In genomic region chr13:77696863-77697207, GRCh38 we compare ENCODE assay signal across 8 cellular contexts.
DNase-seq lines count a peak whose midpoint lies in the region; ATAC-seq and TF ChIP-seq lines count a peak whose summit lies in the region.

No MANE protein-coding gene starts in this region.

- H3K27me3 ChIP-seq in HUES48 (ENCODE audit: control insufficient read depth, insufficient read depth, low read length) = peaks cover 19% of the 10 kb centered on the region

- H3K9me3 ChIP-seq in HUES48 (ENCODE audit: control insufficient read depth, insufficient read depth, low read length) = no peaks in the 10 kb centered on the region

- peaks cover 3% of the 10 kb centered on the region for H3K27me3 Mint-ChIP-seq in stimulated activated naive CD8-positive, alpha-beta T cell treated with anti-CD3 and anti-CD28 coated beads, Interleukin-15, Interleukin-2, amounts not matched to agents 100 ng/mL and 50 ng/mL, for 24 hours
- peaks cover 29% of the 10 kb centered on the region for H3K27me3 Mint-ChIP-seq in dendritic cell treated with granulocyte-macrophage colony-stimulating factor and Interleukin-4, amounts not matched to agents 40 ng/mL and 50 ng/mL, for 4 days
- H3K27me3 Mint-ChIP-seq in nephron progenitor cell (ENCODE audit: low read depth, poor library complexity) = peaks cover 55% of the 10 kb centered on the region

- H3K4me3 Mint-ChIP-seq in stimulated activated naive CD8-positive, alpha-beta T cell treated with anti-CD3 and anti-CD28 coated beads, Interleukin-15, Interleukin-2, amounts not matched to agents 100 ng/mL and 50 ng/mL, for 24 hours = peak overlapping the region; percentile 78
- H3K4me3 Mint-ChIP-seq in dendritic cell treated with granulocyte-macrophage colony-stimulating factor and Interleukin-4, amounts not matched to agents 40 ng/mL and 50 ng/mL, for 4 days = peak overlapping the region; percentile 68
- H3K4me3 Mint-ChIP-seq in nephron progenitor cell = peak overlapping the region; percentile 84

- no peak overlapping the region for H3K27ac Mint-ChIP-seq in stimulated activated naive CD8-positive, alpha-beta T cell treated with anti-CD3 and anti-CD28 coated beads, Interleukin-15, Interleukin-2, amounts not matched to agents 100 ng/mL and 50 ng/mL, for 24 hours
- H3K27ac Mint-ChIP-seq in dendritic cell treated with granulocyte-macrophage colony-stimulating factor and Interleukin-4, amounts not matched to agents 40 ng/mL and 50 ng/mL, for 4 days = no peak overlapping the region
- no peak overlapping the region for H3K27ac Mint-ChIP-seq in nephron progenitor cell

- peaks cover 34% of the 10 kb centered on the region for H3K4me1 Mint-ChIP-seq in stimulated activated naive CD8-positive, alpha-beta T cell treated with anti-CD3 and anti-CD28 coated beads, Interleukin-15, Interleukin-2, amounts not matched to agents 100 ng/mL and 50 ng/mL, for 24 hours (ENCODE audit: low read depth)
- peaks cover 5% of the 10 kb centered on the region for H3K4me1 Mint-ChIP-seq in dendritic cell treated with granulocyte-macrophage colony-stimulating factor and Interleukin-4, amounts not matched to agents 40 ng/mL and 50 ng/mL, for 4 days (ENCODE audit: low read depth)
- peaks cover 23% of the 10 kb centered on the region for H3K4me1 Mint-ChIP-seq in nephron progenitor cell

- H3K9ac ChIP-seq in HUES48 (ENCODE audit: low read depth, low read length) = peak overlapping the region; percentile 60

- intact Hi-C loops in dendritic cell treated with granulocyte-macrophage colony-stimulating factor and Interleukin-4, amounts not matched to agents 40 ng/mL and 50 ng/mL, for 4 days (cut with micrococcal nuclease) = no loop called here

- peaks cover 33% of the 10 kb centered on the region for H3K4me1 ChIP-seq in HUES48 (ENCODE audit: control insufficient read depth, insufficient read depth, low read length)

- H3K9me3 Mint-ChIP-seq in stimulated activated naive CD8-positive, alpha-beta T cell treated with anti-CD3 and anti-CD28 coated beads, Interleukin-15, Interleukin-2, amounts not matched to agents 100 ng/mL and 50 ng/mL, for 24 hours = no peaks in the 10 kb centered on the region
- no peaks in the 10 kb centered on the region for H3K9me3 Mint-ChIP-seq in dendritic cell treated with granulocyte-macrophage colony-stimulating factor and Interleukin-4, amounts not matched to agents 40 ng/mL and 50 ng/mL, for 4 days
- no peaks in the 10 kb centered on the region for H3K9me3 Mint-ChIP-seq in nephron progenitor cell

- POLR2A ChIA-PET in GM10248 (lab: Yijun Ruan, JAX) = interaction anchor here (0.7 kb wide), 1 partner anchor 690 kb away, joined by 5 read pairs; no protein-coding TSS in a partner anchor

- H3K27ac ChIP-seq in HUES48 (ENCODE audit: low read depth, low read length) = peak overlapping the region; percentile 52

- H3K36me3 Mint-ChIP-seq in stimulated activated naive CD8-positive, alpha-beta T cell treated with anti-CD3 and anti-CD28 coated beads, Interleukin-15, Interleukin-2, amounts not matched to agents 100 ng/mL and 50 ng/mL, for 24 hours (ENCODE audit: low read depth) = no peaks in the 10 kb centered on the region
- peaks cover 6% of the 10 kb centered on the region for H3K36me3 Mint-ChIP-seq in dendritic cell treated with granulocyte-macrophage colony-stimulating factor and Interleukin-4, amounts not matched to agents 40 ng/mL and 50 ng/mL, for 4 days (ENCODE audit: low read depth)
- H3K36me3 Mint-ChIP-seq in nephron progenitor cell (ENCODE audit: low read depth) = no peaks in the 10 kb centered on the region

- peak overlapping the region; percentile 69 for H3K4me3 ChIP-seq in HUES48 (ENCODE audit: low read depth, low read length)

- CTCF ChIA-PET in GM10248 (lab: Yijun Ruan, JAX) = interaction anchor here (0.7 to 2.6 kb wide), 7 partner anchors 11 to 203 kb away, joined by 3 to 12 read pairs (median 7); no protein-coding TSS in a partner anchor

- no peaks in the 10 kb centered on the region for H3K36me3 ChIP-seq in HUES48 (ENCODE audit: control insufficient read depth, insufficient read depth, low read length)

- no peak for ATAC-seq in stimulated activated naive CD8-positive, alpha-beta T cell treated with anti-CD3 and anti-CD28 coated beads, Interleukin-15, Interleukin-2, amounts not matched to agents 100 U/mL and 50 U/mL, for 24 hours

- DNase-seq in stimulated activated naive CD8-positive, alpha-beta T cell treated with anti-CD3 and anti-CD28 coated beads, Interleukin-15, Interleukin-2, amounts not matched to agents 100 U/mL and 50 U/mL, for 24 hours = no peak
- DNase-seq in nephron progenitor cell (no peak), GM10248 (ENCODE audit: extremely low spot score) (no peak), GM19240 (ENCODE audit: insufficient read length, low spot score) (no peak), NAMALWA (ENCODE audit: low spot score) (no peak)

- TF ChIP-seq CTCF in nephron progenitor cell (IDR thresholded peaks at IDR 0.05) = no peak
- no peak for TF ChIP-seq CTCF in GM10248 (IDR thresholded peaks at IDR 0.05; ENCODE audit: control extremely low read depth, extremely low read depth, low read depth, missing control alignments)
